In genomic region chr2:63425606-63426005, GRCh38 we compare ENCODE assay signal across 20 cellular contexts.
"Had no signal": no experiment of that assay in that cellular context is flagged by ENCODE, and none has a peak within 500 bp of the region (broad histone marks: within the 10 kb centered on the region; RNA-seq: fewer than 3 reads in every experiment).

No MANE protein-coding gene starts in this region.

- H3K27me3 ChIP-seq: cardiac muscle cell, tibial nerve, vagina had no signal

- DNase-seq: activated CD4-positive, alpha-beta T cell treated with anti-CD3 and anti-CD28 coated beads, Interleukin-2, amount 50 U/mL, for 1 hour; activated CD4-positive, CD25-positive, alpha-beta regulatory T cell treated with anti-CD3 and anti-CD28 coated beads, Interleukin-2, amount 50 U/mL, for 72 hours; activated CD8-positive, alpha-beta memory T cell treated with anti-CD3 and anti-CD28 coated beads, Interleukin-2, amount 50 U/mL, for 4 hours; activated effector memory CD4-positive, alpha-beta T cell treated with Interleukin-2 at 50 U/mL for 16 hours; activated naive CD4-positive, alpha-beta T cell treated with anti-CD3 and anti-CD28 coated beads, Interleukin-2, amount 10 ng/mL, durations not matched to agents 7 days and 5 days; activated naive CD8-positive, alpha-beta T cell treated with anti-CD3 and anti-CD28 coated beads, Interleukin-2, amount 50 U/mL, for 24 hours; activated T-cell treated with anti-CD3 and anti-CD28 coated beads, Interleukin-2, amount 50 U/mL, for 48 hours; hypothalamus; kidney; left ventricle myocardium inferior; nephron progenitor cell; nucleus accumbens; retina; stimulated activated CD8-positive, alpha-beta memory T cell treated with anti-CD3 and anti-CD28 coated beads, Interleukin-4, amount 100 ng/mL, for 48 hours; T-helper 17 cell had no signal

- H3K36me3 ChIP-seq: cardiac muscle cell, vagina had no signal

- H3K9me3 ChIP-seq: tibial nerve, vagina had no signal

- H3K4me3 ChIP-seq: cardiac muscle cell, left ventricle myocardium inferior, tibial nerve, vagina had no signal

- H3K27ac ChIP-seq: cardiac muscle cell, epithelial cell of prostate, left ventricle myocardium inferior, tibial nerve, vagina, VCaP had no signal

- H3K4me1 ChIP-seq: left ventricle myocardium inferior, tibial nerve, vagina had no signal
